ENCODE assay signal across 8 cellular contexts in genomic region chr14:33188880-33189279, GRCh38.
"Had no signal": no experiment of that assay in that cellular context is flagged by ENCODE, and none has a peak within 500 bp of the region (broad histone marks: within the 10 kb centered on the region; RNA-seq: fewer than 3 reads in every experiment).

No MANE protein-coding gene starts in this region.

- H3K27ac ChIP-seq: GM23248, HL-60 had no signal

- H3K36me3 ChIP-seq: HAP-1 had no signal

- H3K4me1 ChIP-seq: HAP-1 had no signal

- H3K4me3 ChIP-seq: GM23248, HAP-1, K562 had no signal

- FAIRE-seq: K562 had no signal

- DNase-seq: GM23248, GOT3, H7, HFFc6, KG1 had no signal

- H3K9ac ChIP-seq: GM23248 had no signal

- H3K9me3 ChIP-seq: HAP-1 had no signal
